Comparison of ENCODE assay signal across 21 cellular contexts in the genomic region with DNA sequence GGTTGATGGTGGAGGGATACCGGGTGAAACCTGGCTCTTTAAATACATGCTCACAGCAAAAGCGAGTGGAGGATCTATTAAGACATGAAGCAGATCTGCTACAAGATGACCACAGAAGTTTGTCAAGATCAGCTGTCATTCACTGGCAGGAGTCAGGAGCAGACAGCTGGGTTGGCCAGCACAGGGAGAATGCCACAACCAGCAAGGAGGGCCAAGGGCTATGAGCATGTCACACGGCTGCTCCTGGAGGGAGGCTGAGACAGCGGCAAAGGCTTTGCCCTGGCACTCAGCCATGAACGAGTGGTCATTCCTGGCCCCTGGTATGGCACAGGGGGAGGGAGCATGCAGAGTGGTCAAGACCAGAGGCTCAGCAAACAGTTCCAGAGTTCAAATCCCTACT.
"Had no signal": no experiment of that assay in that cellular context is flagged by ENCODE, and none has a peak within 500 bp of the region (broad histone marks: within the 10 kb centered on the region; RNA-seq: fewer than 3 reads in every experiment).

No MANE protein-coding gene starts in this region.

- DNase-seq: heart right ventricle; islet precursor cell; mesendoderm; naive thymus-derived CD8-positive, alpha-beta T cell; nucleus accumbens; pancreas; posterior cingulate gyrus; right lobe of liver; small intestine; spleen; stimulated activated CD4-positive, alpha-beta T cell treated with anti-CD3 and anti-CD28 coated beads, Interleukin-4, amount 100 ng/mL, for 24 hours; stimulated activated naive CD4-positive, alpha-beta T cell treated with Interleukin-2 at 50 U/mL for 16 hours; stimulated activated naive CD8-positive, alpha-beta T cell treated with anti-CD3 and anti-CD28 coated beads, Interleukin-15, amount 100 ng/mL, for 72 hours; substantia nigra; uterus had no signal

- H3K27me3 ChIP-seq: heart right ventricle, hepatocyte, pancreas, right lobe of liver, tibial nerve, uterus had no signal

- H3K27ac ChIP-seq: heart right ventricle, hepatocyte, pancreas, prostate gland, right lobe of liver, spleen, tibial nerve, uterus had no signal

- H3K9me3 ChIP-seq: heart right ventricle, pancreas, prostate gland, right lobe of liver, spleen, tibial nerve, uterus had no signal

- H3K4me1 ChIP-seq: pancreas, prostate gland, right lobe of liver, spleen, tibial nerve, uterus had no signal

- H3K4me3 ChIP-seq: heart right ventricle, hepatocyte, lung, pancreas, prostate gland, right lobe of liver, spleen, tibial nerve, uterus had no signal

- ATAC-seq: left lobe of liver; naive thymus-derived CD8-positive, alpha-beta T cell; pancreas; right lobe of liver; stimulated activated memory B cell treated with anti-CD40 and anti-IgM and Interleukin-4, amounts not matched to agents 10 μg/mL and 1 μg/mL and 100 μg/mL, for 72 hours; stimulated activated naive CD8-positive, alpha-beta T cell treated with anti-CD3 and anti-CD28 coated beads, Interleukin-15, amount 100 ng/mL, for 72 hours had no signal

- H3K36me3 ChIP-seq: pancreas, prostate gland, right lobe of liver, spleen, uterus had no signal
